ENCODE assay signal across 16 cellular contexts in the genomic region with DNA sequence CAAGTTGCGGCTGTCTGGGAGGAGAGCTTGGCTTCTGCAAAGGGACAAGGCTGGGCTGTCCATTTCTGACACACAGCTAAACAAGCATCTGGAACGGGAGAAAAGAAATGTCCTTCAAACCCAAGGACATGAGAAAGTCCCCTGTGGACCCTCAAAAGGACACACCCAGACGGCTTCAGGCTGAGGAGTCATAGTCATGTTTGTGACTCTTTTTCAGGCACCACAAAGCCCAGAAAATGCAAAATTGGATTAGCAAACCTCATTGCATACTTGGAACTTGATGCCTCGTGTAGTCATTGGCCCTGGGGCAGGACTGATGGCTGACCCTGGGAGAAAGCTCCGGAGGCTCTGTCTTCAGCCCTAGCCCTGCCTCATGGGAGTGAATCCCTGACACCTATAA.
"Had no signal": no experiment of that assay in that cellular context is flagged by ENCODE, and none has a peak within 500 bp of the region (broad histone marks: within the 10 kb centered on the region; RNA-seq: fewer than 3 reads in every experiment).

No MANE protein-coding gene starts in this region.

- DNase-seq: activated CD4-positive, alpha-beta T cell treated with anti-CD3 and anti-CD28 coated beads, Interleukin-2, amount 50 U/mL, for 4 hours; activated naive CD4-positive, alpha-beta T cell treated with anti-CD3 and anti-CD28 coated beads for 36 hours; activated naive CD8-positive, alpha-beta T cell treated with anti-CD3 and anti-CD28 coated beads, Interleukin-2, amount 50 U/mL, for 24 hours; activated T-cell treated with anti-CD3 and anti-CD28 coated beads, Interleukin-2, amount 50 U/mL, for 1 hour; dermis blood vessel endothelial cell had no signal

- H3K4me3 Mint-ChIP-seq: activated naive CD4-positive, alpha-beta T cell treated with anti-CD3 and anti-CD28 coated beads for 36 hours; activated naive CD8-positive, alpha-beta T cell treated with anti-CD3 and anti-CD28 coated beads, Interleukin-2, amount 50 U/mL, for 24 hours; stimulated activated memory B cell treated with anti-CD40 and anti-IgM and Interleukin-4, amounts not matched to agents 10 μg/mL and 1 μg/mL and 100 μg/mL, for 72 hours; T-helper 2 cell treated with Interferon-gamma antibody and Interleukin-4, amounts not matched to agents 5 μg/mL and 100 μg/mL, for 36 hours had no signal

- H3K27ac ChIP-seq: ascending aorta, heart right ventricle, pancreas, tibial nerve, uterus had no signal

- ATAC-seq: activated CD4-positive, CD25-positive, alpha-beta regulatory T cell treated with anti-CD3 and anti-CD28 coated beads, Interleukin-2, amount 50 U/mL, for 24 hours; activated naive CD8-positive, alpha-beta T cell treated with anti-CD3 and anti-CD28 coated beads, Interleukin-2, amount 50 U/mL, for 24 hours; left colon; pancreas; stimulated activated memory B cell treated with anti-CD40 and anti-IgM and Interleukin-4, amounts not matched to agents 10 μg/mL and 1 μg/mL and 100 μg/mL, for 72 hours had no signal

- H3K9me3 Mint-ChIP-seq: activated naive CD4-positive, alpha-beta T cell treated with anti-CD3 and anti-CD28 coated beads for 36 hours; activated naive CD8-positive, alpha-beta T cell treated with anti-CD3 and anti-CD28 coated beads, Interleukin-2, amount 50 U/mL, for 24 hours; activated T-helper 2 cell treated with anti-CD3 and anti-CD28 coated beads, Interferon-gamma antibody, Interleukin-2, Interleukin-4, amounts not matched to agents 10 μg/mL and 5 μg/mL and 100 μg/mL, durations not matched to agents 14 hours and 24 hours and 36 hours; stimulated activated memory B cell treated with anti-CD40 and anti-IgM and Interleukin-4, amounts not matched to agents 10 μg/mL and 1 μg/mL and 100 μg/mL, for 72 hours; T-helper 2 cell treated with Interferon-gamma antibody and Interleukin-4, amounts not matched to agents 5 μg/mL and 100 μg/mL, for 36 hours had no signal

- H3K27ac Mint-ChIP-seq: activated naive CD4-positive, alpha-beta T cell treated with anti-CD3 and anti-CD28 coated beads for 36 hours; activated naive CD8-positive, alpha-beta T cell treated with anti-CD3 and anti-CD28 coated beads, Interleukin-2, amount 50 U/mL, for 24 hours; activated T-helper 2 cell treated with anti-CD3 and anti-CD28 coated beads, Interferon-gamma antibody, Interleukin-2, Interleukin-4, amounts not matched to agents 10 μg/mL and 5 μg/mL and 100 μg/mL, durations not matched to agents 14 hours and 24 hours and 36 hours; stimulated activated memory B cell treated with anti-CD40 and anti-IgM and Interleukin-4, amounts not matched to agents 10 μg/mL and 1 μg/mL and 100 μg/mL, for 72 hours; T-helper 2 cell treated with Interferon-gamma antibody and Interleukin-4, amounts not matched to agents 5 μg/mL and 100 μg/mL, for 36 hours had no signal

- H3K36me3 Mint-ChIP-seq: stimulated activated memory B cell treated with anti-CD40 and anti-IgM and Interleukin-4, amounts not matched to agents 10 μg/mL and 1 μg/mL and 100 μg/mL, for 72 hours had no signal

- H3K4me3 ChIP-seq: ascending aorta, heart right ventricle, lung, pancreas, tibial nerve, uterus had no signal

- H3K36me3 ChIP-seq: ascending aorta, uterus had no signal

- H3K4me1 Mint-ChIP-seq: stimulated activated memory B cell treated with anti-CD40 and anti-IgM and Interleukin-4, amounts not matched to agents 10 μg/mL and 1 μg/mL and 100 μg/mL, for 72 hours had no signal

- H3K9me3 ChIP-seq: ascending aorta, heart right ventricle, pancreas, uterus had no signal

- H3K27me3 ChIP-seq: ascending aorta, heart right ventricle, pancreas, tibial nerve, uterus had no signal

- H3K4me1 ChIP-seq: ascending aorta, uterus had no signal
